ENCODE assay signal across 8 cellular contexts in genomic region chr17:39927928-39928867, GRCh38. TPM values are rescaled to one million over a fixed set of nuclear protein-coding genes. Genes with fewer than 3 reads are reported as not detected.
DNase-seq lines count a peak whose midpoint lies in the region; ATAC-seq and TF ChIP-seq lines count a peak whose summit lies in the region.

No MANE protein-coding gene starts in this region.

- H3K27me3 ChIP-seq in WERI-Rb-1 (ENCODE audit: insufficient read depth, low read depth, severe bottlenecking): no peaks in the 10 kb centered on the region
- H3K27me3 ChIP-seq in foreskin keratinocyte: no peaks in the 10 kb centered on the region

- H3K27ac ChIP-seq in WERI-Rb-1 (no peak overlapping the region), foreskin keratinocyte (peak overlapping the region; percentile 51)

- H3K4me3 ChIP-seq in WERI-Rb-1 (ENCODE audit: low read depth, low read length): peak overlapping the region; percentile 78

- H3K36me3 Mint-ChIP-seq in osteocyte (ENCODE audit: unreplicated experiment): peaks cover 2% of the 10 kb centered on the region

- in situ Hi-C loops in GM13977 (cut with MboI; ENCODE audit: low pct_unique_long_range_greater_than_20kb, low sequenced_read_pairs, unreplicated experiment): no loop called here

- H3K4me1 Mint-ChIP-seq in osteocyte (ENCODE audit: unreplicated experiment): peaks cover 55% of the 10 kb centered on the region

- peak overlapping the region; percentile 82 for H3K4me3 Mint-ChIP-seq in osteocyte (ENCODE audit: unreplicated experiment)

- no peak for DNase-seq in WERI-Rb-1
- DNase-seq in foreskin keratinocyte: no peak
- DNase-seq in osteocyte (ENCODE audit: extremely low spot score, unreplicated experiment): no peak
- DNase-seq in GM13977 (ENCODE audit: low spot score): no peak
- DNase-seq in stimulated activated CD4-positive, alpha-beta T cell treated with anti-CD3 and anti-CD28 coated beads, Interleukin-2, amount 100 ng/mL, for 24 hours: no peak
- no peak for DNase-seq in NCI-H524 treated with DMSO at 0.1 percent for 48 hours (lab: John Stamatoyannopoulos, UW)

- no peaks in the 10 kb centered on the region for H3K27me3 Mint-ChIP-seq in osteocyte (ENCODE audit: unreplicated experiment)

- no peaks in the 10 kb centered on the region for H3K9me3 ChIP-seq in WERI-Rb-1 (ENCODE audit: severe bottlenecking)

- no peaks in the 10 kb centered on the region for H3K9me3 Mint-ChIP-seq in osteocyte (ENCODE audit: unreplicated experiment)

- H3K27ac Mint-ChIP-seq in osteocyte (ENCODE audit: unreplicated experiment): peak overlapping the region; percentile 87

- H3K4me1 ChIP-seq in foreskin keratinocyte: peaks cover 14% of the 10 kb centered on the region

- TF ChIP-seq CTCF in WERI-Rb-1 (IDR thresholded peaks at IDR 0.05; ENCODE audit: low read depth, low read length) (no peak), foreskin keratinocyte (conservative IDR thresholded peaks at IDR 0.05) (no peak), osteocyte (IDR thresholded peaks at IDR 0.05) (no peak), GM13977 (IDR thresholded peaks at IDR 0.05; ENCODE audit: extremely low read depth, insufficient read depth, missing control alignments) (no peak)

- ATAC-seq in GM18498 (IDR thresholded peaks at IDR 0.05; ENCODE audit: unreplicated experiment): peak; percentile 5
- ATAC-seq in HG02970 (IDR thresholded peaks at IDR 0.05; ENCODE audit: low FRiP score, unreplicated experiment): peak; percentile 13
- ATAC-seq in foreskin keratinocyte: no peak

- H3K36me3 ChIP-seq in WERI-Rb-1: peaks cover 6% of the 10 kb centered on the region

RNA-seq across cellular contexts. Expression of gene LRRC3C, which starts 0.7 kb away (rescaled TPM):
- total RNA-seq in foreskin keratinocyte (not detected in 2 replicates), osteocyte (not detected in 2 replicates)
- polyA plus RNA-seq in foreskin keratinocyte: not detected in 2 replicates

RNA-seq across cellular contexts. Expression of gene ORMDL3, which starts 0.8 kb away (rescaled TPM):
- total RNA-seq in foreskin keratinocyte (40.1 and 40.7 TPM in 2 replicates), osteocyte (59.4 and 60.5 TPM in 2 replicates)
- polyA plus RNA-seq in foreskin keratinocyte: 31.2 and 31.3 TPM in 2 replicates

RNA-seq across cellular contexts. Expression of gene GSDMB, which starts 9.8 kb away (rescaled TPM):
- 3.4 and 3.9 TPM in 2 replicates for total RNA-seq in foreskin keratinocyte
- 3.2 and 3.6 TPM in 2 replicates for polyA plus RNA-seq in foreskin keratinocyte
- 9.6 and 10.2 TPM in 2 replicates for total RNA-seq in osteocyte

RNA-seq across cellular contexts. Expression of gene GSDMA, which starts 34.6 kb away (rescaled TPM):
- total RNA-seq in foreskin keratinocyte (3.6 and 4.3 TPM in 2 replicates), osteocyte (not detected in 2 replicates)
- polyA plus RNA-seq in foreskin keratinocyte: 2.5 and 2.8 TPM in 2 replicates

RNA-seq across cellular contexts. Expression of gene PSMD3, which starts 52.4 kb away (rescaled TPM):
- total RNA-seq in foreskin keratinocyte: 160 and 182 TPM in 2 replicates
- 172 and 186 TPM in 2 replicates for polyA plus RNA-seq in foreskin keratinocyte
- total RNA-seq in osteocyte: 96.9 and 104 TPM in 2 replicates
